ENCODE assay signal across 1 cellular context in genomic region chr16:14678748-14679497, GRCh38.
A peak's percentile ranks its signal among the peaks of the same experiment; 100 is the strongest.
TF ChIP-seq lines count a peak whose summit lies in the region.

No MANE protein-coding gene starts in this region.

TF ChIP-seq in HepG2, 621 proteins besides CTCF, POLR2A, EP300 and RAD21:
- TF ChIP-seq EHMT2 (IDR thresholded peaks at IDR 0.05; ENCODE audit: borderline replicate concordance, low read depth, low read length) (no peak), CENPT (CRISPR knock-in tag; IDR thresholded peaks at IDR 0.05; ENCODE audit: low read depth) (no peak), ZMYM3 (CRISPR knock-in tag; IDR thresholded peaks at IDR 0.05) (peak; percentile 73), FOSL1 (CRISPR knock-in tag; IDR thresholded peaks at IDR 0.05; ENCODE audit: borderline replicate concordance) (no peak)
- TF ChIP-seq, protein P1, sequence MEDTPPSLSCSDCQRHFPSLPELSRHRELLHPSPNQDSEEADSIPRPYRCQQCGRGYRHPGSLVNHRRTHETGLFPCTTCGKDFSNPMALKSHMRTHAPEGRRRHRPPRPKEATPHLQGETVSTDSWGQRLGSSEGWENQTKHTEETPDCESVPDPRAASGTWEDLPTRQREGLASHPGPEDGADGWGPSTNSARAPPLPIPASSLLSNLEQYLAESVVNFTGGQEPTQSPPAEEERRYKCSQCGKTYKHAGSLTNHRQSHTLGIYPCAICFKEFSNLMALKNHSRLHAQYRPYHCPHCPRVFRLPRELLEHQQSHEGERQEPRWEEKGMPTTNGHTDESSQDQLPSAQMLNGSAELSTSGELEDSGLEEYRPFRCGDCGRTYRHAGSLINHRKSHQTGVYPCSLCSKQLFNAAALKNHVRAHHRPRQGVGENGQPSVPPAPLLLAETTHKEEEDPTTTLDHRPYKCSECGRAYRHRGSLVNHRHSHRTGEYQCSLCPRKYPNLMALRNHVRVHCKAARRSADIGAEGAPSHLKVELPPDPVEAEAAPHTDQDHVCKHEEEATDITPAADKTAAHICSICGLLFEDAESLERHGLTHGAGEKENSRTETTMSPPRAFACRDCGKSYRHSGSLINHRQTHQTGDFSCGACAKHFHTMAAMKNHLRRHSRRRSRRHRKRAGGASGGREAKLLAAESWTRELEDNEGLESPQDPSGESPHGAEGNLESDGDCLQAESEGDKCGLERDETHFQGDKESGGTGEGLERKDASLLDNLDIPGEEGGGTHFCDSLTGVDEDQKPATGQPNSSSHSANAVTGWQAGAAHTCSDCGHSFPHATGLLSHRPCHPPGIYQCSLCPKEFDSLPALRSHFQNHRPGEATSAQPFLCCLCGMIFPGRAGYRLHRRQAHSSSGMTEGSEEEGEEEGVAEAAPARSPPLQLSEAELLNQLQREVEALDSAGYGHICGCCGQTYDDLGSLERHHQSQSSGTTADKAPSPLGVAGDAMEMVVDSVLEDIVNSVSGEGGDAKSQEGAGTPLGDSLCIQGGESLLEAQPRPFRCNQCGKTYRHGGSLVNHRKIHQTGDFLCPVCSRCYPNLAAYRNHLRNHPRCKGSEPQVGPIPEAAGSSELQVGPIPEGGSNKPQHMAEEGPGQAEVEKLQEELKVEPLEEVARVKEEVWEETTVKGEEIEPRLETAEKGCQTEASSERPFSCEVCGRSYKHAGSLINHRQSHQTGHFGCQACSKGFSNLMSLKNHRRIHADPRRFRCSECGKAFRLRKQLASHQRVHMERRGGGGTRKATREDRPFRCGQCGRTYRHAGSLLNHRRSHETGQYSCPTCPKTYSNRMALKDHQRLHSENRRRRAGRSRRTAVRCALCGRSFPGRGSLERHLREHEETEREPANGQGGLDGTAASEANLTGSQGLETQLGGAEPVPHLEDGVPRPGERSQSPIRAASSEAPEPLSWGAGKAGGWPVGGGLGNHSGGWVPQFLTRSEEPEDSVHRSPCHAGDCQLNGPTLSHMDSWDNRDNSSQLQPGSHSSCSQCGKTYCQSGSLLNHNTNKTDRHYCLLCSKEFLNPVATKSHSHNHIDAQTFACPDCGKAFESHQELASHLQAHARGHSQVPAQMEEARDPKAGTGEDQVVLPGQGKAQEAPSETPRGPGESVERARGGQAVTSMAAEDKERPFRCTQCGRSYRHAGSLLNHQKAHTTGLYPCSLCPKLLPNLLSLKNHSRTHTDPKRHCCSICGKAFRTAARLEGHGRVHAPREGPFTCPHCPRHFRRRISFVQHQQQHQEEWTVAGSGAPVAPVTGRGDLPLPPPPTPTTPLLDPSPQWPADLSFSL (CRISPR knock-in tag; IDR thresholded peaks at IDR 0.05) = peak; percentile 22; the same call in 1 of the 2 replicates
